ENCODE assay signal across 1 cellular context in the genomic region with DNA sequence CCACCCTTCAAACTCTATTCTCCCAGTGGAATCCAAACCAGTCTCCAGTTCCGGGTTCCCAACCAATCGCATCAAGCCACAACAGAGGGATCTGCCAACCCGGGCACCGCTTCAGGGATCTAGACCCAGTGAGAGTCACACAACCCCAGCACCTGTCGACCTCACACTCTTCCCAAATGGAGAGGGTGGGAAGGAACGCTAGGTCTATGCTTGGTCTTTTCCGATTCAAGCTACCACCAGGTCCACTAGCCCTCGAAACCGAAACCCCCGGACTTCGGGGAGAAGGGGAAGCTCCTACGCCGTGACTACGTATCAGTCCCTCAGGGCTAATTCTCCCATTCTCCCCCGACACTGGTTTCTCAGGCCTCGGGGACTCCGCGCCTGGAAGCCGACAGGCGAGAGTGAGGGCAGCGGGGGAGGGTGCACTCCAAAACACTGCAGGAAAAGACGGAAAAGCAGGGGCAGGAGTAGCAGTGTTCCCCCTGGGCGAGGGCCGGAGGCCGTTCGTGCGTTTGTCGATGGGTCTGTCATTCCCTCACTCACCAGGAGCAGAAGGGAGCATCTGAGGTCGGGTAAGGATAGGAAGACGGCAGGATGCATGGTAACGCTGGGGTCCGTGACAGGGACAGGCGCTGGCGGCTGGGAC.
TF ChIP-seq lines count a peak whose summit lies in the region.

No MANE protein-coding gene starts in this region.

TF ChIP-seq in HepG2, 621 proteins besides CTCF, POLR2A, EP300 and RAD21 (continued from another document and continues in another):
- TF ChIP-seq MTF2 (CRISPR knock-in tag; IDR thresholded peaks at IDR 0.05; ENCODE audit: borderline replicate concordance) (no peak), ZBTB3 (CRISPR knock-in tag; IDR thresholded peaks at IDR 0.05; ENCODE audit: borderline replicate concordance, low read depth) (no peak), EED (CRISPR knock-in tag; IDR thresholded peaks at IDR 0.05) (0 out of 2 replicates have a peak, but pooled peaks have one; percentile 27), SAFB2 (CRISPR knock-in tag; IDR thresholded peaks at IDR 0.05; ENCODE audit: borderline replicate concordance, low read depth) (no peak), ZNF572 (CRISPR knock-in tag; IDR thresholded peaks at IDR 0.05) (peak; percentile 91), NR2C2 (CRISPR knock-in tag; IDR thresholded peaks at IDR 0.05; ENCODE audit: borderline replicate concordance) (no peak), ZSCAN12 (CRISPR knock-in tag; IDR thresholded peaks at IDR 0.05) (no peak), NCOA5 (CRISPR knock-in tag; IDR thresholded peaks at IDR 0.05) (no peak), ZNF761 (CRISPR knock-in tag; conservative IDR thresholded peaks at IDR 0.05) (no peak), FOXO4 (CRISPR knock-in tag; conservative IDR thresholded peaks at IDR 0.05) (no peak), REL (CRISPR knock-in tag; conservative IDR thresholded peaks at IDR 0.05) (no peak), SRY (CRISPR knock-in tag; IDR thresholded peaks at IDR 0.05) (peak; percentile 31; the same call in 1 of the 2 replicates), RAD51 (IDR thresholded peaks at IDR 0.05; ENCODE audit: borderline replicate concordance) (no peak), ARID4A (CRISPR knock-in tag; IDR thresholded peaks at IDR 0.05; ENCODE audit: borderline replicate concordance) (no peak), ZSCAN29 (CRISPR knock-in tag; conservative IDR thresholded peaks at IDR 0.05) (no peak; the same call in 1 of the 2 replicates), FOXP1 (IDR thresholded peaks at IDR 0.05) (no peak), FOXP1 (CRISPR knock-in tag; IDR thresholded peaks at IDR 0.05) (no peak), ZNF83 (CRISPR knock-in tag; IDR thresholded peaks at IDR 0.05; ENCODE audit: borderline replicate concordance) (peak; percentile 19; the same call in 1 of the 2 replicates), ZNF362 (CRISPR knock-in tag; IDR thresholded peaks at IDR 0.05; ENCODE audit: borderline replicate concordance) (no peak), RFXAP (CRISPR knock-in tag; IDR thresholded peaks at IDR 0.05; ENCODE audit: borderline replicate concordance) (no peak), MAFK (conservative IDR thresholded peaks at IDR 0.05 in 1 of 2, IDR thresholded peaks at IDR 0.05 in 1 of 2; ENCODE audit: low read length in 2 of 2) (no peak), SNAPC4 (CRISPR knock-in tag; IDR thresholded peaks at IDR 0.05) (no peak), ZNF354B (CRISPR knock-in tag; IDR thresholded peaks at IDR 0.05) (no peak)
- TF ChIP-seq, protein P1, sequence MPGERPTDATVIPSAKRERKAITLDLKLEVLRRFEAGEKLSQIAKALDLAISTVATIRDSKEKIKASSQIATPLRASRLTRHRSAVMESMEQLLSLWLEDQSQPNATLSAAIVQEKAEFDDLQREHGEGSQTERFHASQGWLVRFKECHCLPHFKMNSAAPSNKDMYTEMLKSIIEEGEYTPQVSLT (CRISPR knock-in tag; IDR thresholded peaks at IDR 0.05; ENCODE audit: borderline replicate concordance, low read depth), result no peak
- TF ChIP-seq, protein P2, sequence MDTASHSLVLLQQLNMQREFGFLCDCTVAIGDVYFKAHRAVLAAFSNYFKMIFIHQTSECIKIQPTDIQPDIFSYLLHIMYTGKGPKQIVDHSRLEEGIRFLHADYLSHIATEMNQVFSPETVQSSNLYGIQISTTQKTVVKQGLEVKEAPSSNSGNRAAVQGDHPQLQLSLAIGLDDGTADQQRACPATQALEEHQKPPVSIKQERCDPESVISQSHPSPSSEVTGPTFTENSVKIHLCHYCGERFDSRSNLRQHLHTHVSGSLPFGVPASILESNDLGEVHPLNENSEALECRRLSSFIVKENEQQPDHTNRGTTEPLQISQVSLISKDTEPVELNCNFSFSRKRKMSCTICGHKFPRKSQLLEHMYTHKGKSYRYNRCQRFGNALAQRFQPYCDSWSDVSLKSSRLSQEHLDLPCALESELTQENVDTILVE (CRISPR knock-in tag; IDR thresholded peaks at IDR 0.05), result no peak
- TF ChIP-seq, protein P3, sequence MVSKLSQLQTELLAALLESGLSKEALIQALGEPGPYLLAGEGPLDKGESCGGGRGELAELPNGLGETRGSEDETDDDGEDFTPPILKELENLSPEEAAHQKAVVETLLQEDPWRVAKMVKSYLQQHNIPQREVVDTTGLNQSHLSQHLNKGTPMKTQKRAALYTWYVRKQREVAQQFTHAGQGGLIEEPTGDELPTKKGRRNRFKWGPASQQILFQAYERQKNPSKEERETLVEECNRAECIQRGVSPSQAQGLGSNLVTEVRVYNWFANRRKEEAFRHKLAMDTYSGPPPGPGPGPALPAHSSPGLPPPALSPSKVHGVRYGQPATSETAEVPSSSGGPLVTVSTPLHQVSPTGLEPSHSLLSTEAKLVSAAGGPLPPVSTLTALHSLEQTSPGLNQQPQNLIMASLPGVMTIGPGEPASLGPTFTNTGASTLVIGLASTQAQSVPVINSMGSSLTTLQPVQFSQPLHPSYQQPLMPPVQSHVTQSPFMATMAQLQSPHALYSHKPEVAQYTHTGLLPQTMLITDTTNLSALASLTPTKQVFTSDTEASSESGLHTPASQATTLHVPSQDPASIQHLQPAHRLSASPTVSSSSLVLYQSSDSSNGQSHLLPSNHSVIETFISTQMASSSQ (IDR thresholded peaks at IDR 0.05; ENCODE audit: low read depth), result no peak
- TF ChIP-seq, protein P3 (CRISPR knock-in tag; IDR thresholded peaks at IDR 0.05; ENCODE audit: borderline replicate concordance), result no peak
- TF ChIP-seq, protein P4, sequence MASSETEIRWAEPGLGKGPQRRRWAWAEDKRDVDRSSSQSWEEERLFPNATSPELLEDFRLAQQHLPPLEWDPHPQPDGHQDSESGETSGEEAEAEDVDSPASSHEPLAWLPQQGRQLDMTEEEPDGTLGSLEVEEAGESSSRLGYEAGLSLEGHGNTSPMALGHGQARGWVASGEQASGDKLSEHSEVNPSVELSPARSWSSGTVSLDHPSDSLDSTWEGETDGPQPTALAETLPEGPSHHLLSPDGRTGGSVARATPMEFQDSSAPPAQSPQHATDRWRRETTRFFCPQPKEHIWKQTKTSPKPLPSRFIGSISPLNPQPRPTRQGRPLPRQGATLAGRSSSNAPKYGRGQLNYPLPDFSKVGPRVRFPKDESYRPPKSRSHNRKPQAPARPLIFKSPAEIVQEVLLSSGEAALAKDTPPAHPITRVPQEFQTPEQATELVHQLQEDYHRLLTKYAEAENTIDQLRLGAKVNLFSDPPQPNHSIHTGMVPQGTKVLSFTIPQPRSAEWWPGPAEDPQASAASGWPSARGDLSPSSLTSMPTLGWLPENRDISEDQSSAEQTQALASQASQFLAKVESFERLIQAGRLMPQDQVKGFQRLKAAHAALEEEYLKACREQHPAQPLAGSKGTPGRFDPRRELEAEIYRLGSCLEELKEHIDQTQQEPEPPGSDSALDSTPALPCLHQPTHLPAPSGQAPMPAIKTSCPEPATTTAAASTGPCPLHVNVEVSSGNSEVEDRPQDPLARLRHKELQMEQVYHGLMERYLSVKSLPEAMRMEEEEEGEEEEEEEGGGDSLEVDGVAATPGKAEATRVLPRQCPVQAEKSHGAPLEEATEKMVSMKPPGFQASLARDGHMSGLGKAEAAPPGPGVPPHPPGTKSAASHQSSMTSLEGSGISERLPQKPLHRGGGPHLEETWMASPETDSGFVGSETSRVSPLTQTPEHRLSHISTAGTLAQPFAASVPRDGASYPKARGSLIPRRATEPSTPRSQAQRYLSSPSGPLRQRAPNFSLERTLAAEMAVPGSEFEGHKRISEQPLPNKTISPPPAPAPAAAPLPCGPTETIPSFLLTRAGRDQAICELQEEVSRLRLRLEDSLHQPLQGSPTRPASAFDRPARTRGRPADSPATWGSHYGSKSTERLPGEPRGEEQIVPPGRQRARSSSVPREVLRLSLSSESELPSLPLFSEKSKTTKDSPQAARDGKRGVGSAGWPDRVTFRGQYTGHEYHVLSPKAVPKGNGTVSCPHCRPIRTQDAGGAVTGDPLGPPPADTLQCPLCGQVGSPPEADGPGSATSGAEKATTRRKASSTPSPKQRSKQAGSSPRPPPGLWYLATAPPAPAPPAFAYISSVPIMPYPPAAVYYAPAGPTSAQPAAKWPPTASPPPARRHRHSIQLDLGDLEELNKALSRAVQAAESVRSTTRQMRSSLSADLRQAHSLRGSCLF (CRISPR knock-in tag; IDR thresholded peaks at IDR 0.05; ENCODE audit: borderline replicate concordance), result no peak
